In the genomic region with DNA sequence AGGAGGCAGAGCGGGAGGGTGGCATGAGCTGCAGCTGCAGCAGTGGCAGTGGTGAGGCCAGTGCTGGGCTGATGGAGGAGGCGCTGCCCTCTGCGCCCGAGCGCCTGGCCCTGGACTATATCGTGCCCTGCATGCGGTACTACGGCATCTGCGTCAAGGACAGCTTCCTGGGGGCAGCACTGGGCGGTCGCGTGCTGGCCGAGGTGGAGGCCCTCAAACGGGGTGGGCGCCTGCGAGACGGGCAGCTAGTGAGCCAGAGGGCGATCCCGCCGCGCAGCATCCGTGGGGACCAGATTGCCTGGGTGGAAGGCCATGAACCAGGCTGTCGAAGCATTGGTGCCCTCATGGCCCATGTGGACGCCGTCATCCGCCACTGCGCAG, we compare ENCODE assay signal across 9 cellular contexts. TPM values are rescaled to one million over a fixed set of nuclear protein-coding genes. Genes with fewer than 3 reads are reported as not detected.
A peak's percentile ranks its signal among the peaks of the same experiment; 100 is the strongest.
DNase-seq lines count a peak whose midpoint lies in the region; ATAC-seq and TF ChIP-seq lines count a peak whose summit lies in the region.
"Had no signal": no experiment of that assay in that cellular context is flagged by ENCODE, and none has a peak within 500 bp of the region (broad histone marks: within the 10 kb centered on the region; RNA-seq: fewer than 3 reads in every experiment).

No MANE protein-coding gene starts in this region.

- H3K36me3 ChIP-seq in CD8-positive, alpha-beta T cell (ENCODE audit: insufficient read depth, low read length), result no peaks in the 10 kb centered on the region
- H3K36me3 ChIP-seq in Panc1 (ENCODE audit: control insufficient read depth, insufficient read depth, low read length), result peaks cover 2% of the 10 kb centered on the region; the same call in 1 of the 2 replicates
- H3K36me3 ChIP-seq in endodermal cell (ENCODE audit: control insufficient read depth, insufficient read depth, low read length), result peaks cover 59% of the 10 kb centered on the region

- in situ Hi-C loops in Panc1 (cut with HindIII; ENCODE audit: low pct_unique_long_range_greater_than_20kb, low sequenced_read_pairs), result no loop called here

- no peak for TF ChIP-seq CTCF in CD8-positive, alpha-beta T cell (IDR thresholded peaks at IDR 0.05)
- TF ChIP-seq CTCF in Panc1 (IDR thresholded peaks at IDR 0.05), result no peak
- no peak for TF ChIP-seq CTCF in endodermal cell (conservative IDR thresholded peaks at IDR 0.05)
- TF ChIP-seq CTCF in progenitor cell of endocrine pancreas (IDR thresholded peaks at IDR 0.05; ENCODE audit: unreplicated experiment), result no peak

- H3K4me3 ChIP-seq in CD8-positive, alpha-beta T cell (ENCODE audit: low read depth, low read length), result peak overlapping the region; percentile 77
- peak overlapping the region; percentile 65 to 76 for H3K4me3 ChIP-seq in Panc1 (ENCODE audit: low read depth in 2 of 2, low read length in 2 of 2)
- peak overlapping the region; percentile 94 for H3K4me3 ChIP-seq in endodermal cell (ENCODE audit: low read length)

- BruUV-seq in Panc1 (replicated peaks; lab: Mats Ljungman, UMichigan), result no TSS peak

- intact Hi-C loops in CD8-positive, alpha-beta T cell (cut with DNase I, micrococcal nuclease), result no loop called here
- intact Hi-C loops in Panc1 (cut with micrococcal nuclease; ENCODE audit: unreplicated experiment), result loop anchor here (10.0 kb wide), 1 partner anchor 136 kb away; no protein-coding TSS in a partner anchor

- H3K9me3 ChIP-seq in CD8-positive, alpha-beta T cell (ENCODE audit: low read length), result no peaks in the 10 kb centered on the region
- H3K9me3 ChIP-seq in Panc1 (ENCODE audit: control insufficient read depth, insufficient read depth, low read depth, low read length), result no peaks in the 10 kb centered on the region
- H3K9me3 ChIP-seq in endodermal cell (ENCODE audit: control insufficient read depth, low read length), result no peaks in the 10 kb centered on the region

- peak overlapping the region; percentile 92 for H3K4me3 Mint-ChIP-seq in CD8-positive, alpha-beta T cell
- H3K4me3 Mint-ChIP-seq in endodermal cell (peak overlapping the region; percentile 91), progenitor cell of endocrine pancreas (ENCODE audit: low read depth) (peak overlapping the region; percentile 89)

- H3K36me3 Mint-ChIP-seq in CD8-positive, alpha-beta T cell, result peaks cover 45% of the 10 kb centered on the region
- peaks cover 38% of the 10 kb centered on the region for H3K36me3 Mint-ChIP-seq in endodermal cell (ENCODE audit: low read depth)
- H3K36me3 Mint-ChIP-seq in progenitor cell of endocrine pancreas (ENCODE audit: insufficient read depth), result peaks cover 6% of the 10 kb centered on the region

- WGBS in endodermal cell (ENCODE audit: insufficient coverage in 1 of 2, insufficient read length in 1 of 2), 2 experiments, result 95 to 96% methylated on average over 19 to 27 of the region's 27 CpGs

- H3K27ac Mint-ChIP-seq in CD8-positive, alpha-beta T cell, result no peak overlapping the region
- H3K27ac Mint-ChIP-seq in endodermal cell, result peak overlapping the region; percentile 26
- no peak overlapping the region for H3K27ac Mint-ChIP-seq in progenitor cell of endocrine pancreas

- ATAC-seq in CD8-positive, alpha-beta T cell, result no peak
- no peak for ATAC-seq in Panc1

- H3K9ac ChIP-seq in endodermal cell (ENCODE audit: extremely low read depth, low read length, poor library complexity, severe bottlenecking), result no peak overlapping the region

- DNase-seq in CD8-positive, alpha-beta T cell, result no peak
- DNase-seq in Panc1 (ENCODE audit: low read depth, low spot score) (no peak), endodermal cell (no peak), progenitor cell of endocrine pancreas (ENCODE audit: low spot score, unreplicated experiment) (no peak), amniotic stem cell (lab: John Stamatoyannopoulos, UW) (no peak), T-helper 9 cell (no peak), globus pallidus (ENCODE audit: low spot score) (no peak), NCI-H1930 (lab: John Stamatoyannopoulos, UW) (no peak)

- H3K4me1 ChIP-seq in CD8-positive, alpha-beta T cell (ENCODE audit: insufficient read depth, low read length), result peaks cover 71% of the 10 kb centered on the region
- H3K4me1 ChIP-seq in Panc1 (ENCODE audit: control insufficient read depth, insufficient read depth, low read length) (peaks cover 49% of the 10 kb centered on the region), endodermal cell (ENCODE audit: control insufficient read depth, insufficient read depth, low read length) (peaks cover 29% of the 10 kb centered on the region)

- H3K27ac ChIP-seq in CD8-positive, alpha-beta T cell (ENCODE audit: low read depth, low read length), result no peak overlapping the region
- peak overlapping the region; percentile 85 for H3K27ac ChIP-seq in Panc1 (ENCODE audit: low read length)
- H3K27ac ChIP-seq in endodermal cell (ENCODE audit: low read depth, low read length), result no peak overlapping the region

- POLR2A ChIA-PET in CD8-positive, alpha-beta T cell (lab: Charles Lee), result interaction anchor here (0.6 to 1.0 kb wide), 2 partner anchors 22 kb away, joined by 3 read pairs; no protein-coding TSS in a partner anchor
- POLR2A ChIA-PET in Panc1 (lab: Charles Lee), result interaction anchor here (0.7 kb wide), 1 partner anchor 13 kb away, joined by 11 read pairs; no protein-coding TSS in a partner anchor

- no peaks in the 10 kb centered on the region for H3K27me3 Mint-ChIP-seq in CD8-positive, alpha-beta T cell (ENCODE audit: low read depth)
- H3K27me3 Mint-ChIP-seq in endodermal cell (ENCODE audit: insufficient read depth) (no peaks in the 10 kb centered on the region), progenitor cell of endocrine pancreas (no peaks in the 10 kb centered on the region)

- no peaks in the 10 kb centered on the region for H3K9me3 Mint-ChIP-seq in CD8-positive, alpha-beta T cell
- no peaks in the 10 kb centered on the region for H3K9me3 Mint-ChIP-seq in endodermal cell
- no peaks in the 10 kb centered on the region for H3K9me3 Mint-ChIP-seq in progenitor cell of endocrine pancreas (ENCODE audit: low read depth)

- H3K4me1 Mint-ChIP-seq in CD8-positive, alpha-beta T cell (ENCODE audit: low read depth), result peaks cover 76% of the 10 kb centered on the region
- H3K4me1 Mint-ChIP-seq in endodermal cell (peaks cover 50% of the 10 kb centered on the region), progenitor cell of endocrine pancreas (ENCODE audit: low read depth) (peaks cover 48% of the 10 kb centered on the region)

- CTCF ChIA-PET in CD8-positive, alpha-beta T cell (lab: Charles Lee), result interaction anchor here (3.0 kb wide), 1 partner anchor 23 kb away, joined by 13 read pairs; the partner anchor contains the start of gene RAB4B
- CTCF ChIA-PET in Panc1 (lab: Charles Lee), result no interaction called here

- H3K27me3 ChIP-seq in CD8-positive, alpha-beta T cell (ENCODE audit: insufficient read depth, low read length), result no peaks in the 10 kb centered on the region
- H3K27me3 ChIP-seq in Panc1 (ENCODE audit: control insufficient read depth, insufficient read depth, low read length) (no peaks in the 10 kb centered on the region), endodermal cell (ENCODE audit: control insufficient read depth, insufficient read depth, low read length, poor library complexity, severe bottlenecking) (no peaks in the 10 kb centered on the region)

RNA-seq across cellular contexts. Expression of gene EGLN2, which starts 2.0 kb away (rescaled TPM):
- total RNA-seq in CD8-positive, alpha-beta T cell, result 100 to 1,000 TPM; 137 to 138 TPM
- total RNA-seq in Panc1 (2021; ENCODE audit: unreplicated experiment) (115 TPM), endodermal cell (10 to 100 TPM; 87.4 to 99.8 TPM), progenitor cell of endocrine pancreas (107 and 110 TPM in 2 replicates)
- 127 TPM for polyA plus RNA-seq in Panc1 (2012; ENCODE audit: insufficient read length)
- 58.5 TPM for polyA plus RNA-seq in endodermal cell (2013, experiment 1 of 2)
- polyA plus RNA-seq in endodermal cell (2013, experiment 2 of 2), result 55.2 TPM

RNA-seq across cellular contexts. Expression of gene RAB4B, which starts 22.9 kb away (rescaled TPM):
- 10 to 100 TPM; 19.9 to 21.3 TPM for total RNA-seq in CD8-positive, alpha-beta T cell
- total RNA-seq in Panc1 (2021; ENCODE audit: unreplicated experiment), result 24.8 TPM
- polyA plus RNA-seq in Panc1 (2012; ENCODE audit: insufficient read length), result 39.6 TPM
- total RNA-seq in endodermal cell, result 10 to 100 TPM; 29.2 to 34.1 TPM
- polyA plus RNA-seq in endodermal cell (2013, experiment 1 of 2), result 30.7 TPM
- polyA plus RNA-seq in endodermal cell (2013, experiment 2 of 2), result 28.4 TPM
- 20.7 and 21.5 TPM in 2 replicates for total RNA-seq in progenitor cell of endocrine pancreas

RNA-seq across cellular contexts. Expression of gene MIA, which starts 25.7 kb away (rescaled TPM):
- not detected for total RNA-seq in CD8-positive, alpha-beta T cell
- 2.2 TPM for total RNA-seq in Panc1 (2021; ENCODE audit: unreplicated experiment)
- 1.4 TPM for polyA plus RNA-seq in Panc1 (2012; ENCODE audit: insufficient read length)
- total RNA-seq in endodermal cell, result not detected
- 3.2 TPM for polyA plus RNA-seq in endodermal cell (2013, experiment 1 of 2)
- 5.2 TPM for polyA plus RNA-seq in endodermal cell (2013, experiment 2 of 2)
- 4.6 and 8.5 TPM in 2 replicates for total RNA-seq in progenitor cell of endocrine pancreas

RNA-seq across cellular contexts. Expression of gene CYP2A6, which starts 49.3 kb away (rescaled TPM):
- total RNA-seq in CD8-positive, alpha-beta T cell, result not detected
- total RNA-seq in Panc1 (2021; ENCODE audit: unreplicated experiment), result 0.41 TPM
- polyA plus RNA-seq in Panc1 (2012; ENCODE audit: insufficient read length), result not detected
- not detected for total RNA-seq in endodermal cell
- not detected for polyA plus RNA-seq in endodermal cell (2013, experiment 1 of 2)
- not detected for polyA plus RNA-seq in endodermal cell (2013, experiment 2 of 2)
- total RNA-seq in progenitor cell of endocrine pancreas, result not detected in 2 replicates
- total RNA-seq: bronchial epithelial cell had no signal

RNA-seq across cellular contexts. Expression of gene SNRPA, which starts 50.0 kb away (rescaled TPM):
- 10 to 100 TPM; 68.3 to 88.2 TPM for total RNA-seq in CD8-positive, alpha-beta T cell
- total RNA-seq in Panc1 (2021; ENCODE audit: unreplicated experiment) (104 TPM), endodermal cell (100 to 1,000 TPM; 160 to 199 TPM), progenitor cell of endocrine pancreas (111 and 126 TPM in 2 replicates)
- 96.6 TPM for polyA plus RNA-seq in Panc1 (2012; ENCODE audit: insufficient read length)
- 206 TPM for polyA plus RNA-seq in endodermal cell (2013, experiment 1 of 2)
- polyA plus RNA-seq in endodermal cell (2013, experiment 2 of 2), result 196 TPM
